ENCODE assay signal across 8 cellular contexts in the genomic region with DNA sequence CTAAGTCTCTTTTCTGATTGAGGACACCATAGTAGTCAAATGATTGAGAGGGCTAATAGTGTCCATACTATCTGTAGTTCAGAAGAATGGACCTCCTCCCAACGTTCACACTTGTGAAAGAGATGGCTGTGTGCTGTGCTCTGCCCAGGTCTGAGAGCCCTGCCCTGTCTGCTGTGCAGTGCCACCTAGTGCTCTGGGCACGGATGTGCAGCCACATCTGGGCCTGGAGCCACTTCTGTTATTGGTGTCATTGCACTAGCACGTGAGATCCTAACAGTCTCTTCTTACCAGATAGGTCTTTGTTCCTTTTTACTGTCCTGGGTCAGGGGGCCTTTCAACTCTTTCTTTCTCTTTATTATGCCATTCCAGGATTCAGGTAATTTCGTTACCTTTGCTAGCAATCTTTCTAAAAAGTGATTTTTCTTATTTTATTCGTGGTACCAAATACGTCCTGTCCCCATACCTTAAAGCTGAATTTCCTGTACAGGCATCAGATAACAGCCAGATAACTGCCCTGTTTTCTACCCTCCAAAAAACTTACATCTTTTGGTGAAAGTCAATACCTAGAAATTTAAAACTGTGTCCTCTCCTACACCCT. TPM values are rescaled to one million over a fixed set of nuclear protein-coding genes. Genes with fewer than 3 reads are reported as not detected.
A peak's percentile ranks its signal among the peaks of the same experiment; 100 is the strongest.
DNase-seq lines count a peak whose midpoint lies in the region; ATAC-seq and TF ChIP-seq lines count a peak whose summit lies in the region.

No MANE protein-coding gene starts in this region.

- no peak overlapping the region for H3K4me2 ChIP-seq in OCI-LY1 (ENCODE audit: low read length)

- peaks cover 14% of the 10 kb centered on the region for H3K4me1 Mint-ChIP-seq in CD14-positive monocyte
- H3K4me1 Mint-ChIP-seq in naive thymus-derived CD8-positive, alpha-beta T cell: peaks cover 0 to 7% (median 4%) of the 10 kb centered on the region in 4 donors

- POLR2A ChIA-PET in naive thymus-derived CD8-positive, alpha-beta T cell (lab: Charles Lee): interaction anchor here (0.6 to 1.7 kb wide), 2 partner anchors 78 to 241 kb away, joined by 3 to 4 read pairs; a partner anchor contains a TSS

- DNase-seq in CD14-positive monocyte (ENCODE audit: low spot score): peak; percentile 85
- DNase-seq in HuH-7.5 (ENCODE audit: low spot score): peak; percentile 89
- peak; percentile 77 for DNase-seq in activated CD8-positive, alpha-beta memory T cell treated with anti-CD3 and anti-CD28 coated beads, Interleukin-2, amount 50 U/mL, for 4 hours
- peak; percentile 82 to 87 for DNase-seq in erythroblast (lab: John Stamatoyannopoulos, UW)
- peak; percentile 59 to 87 (median 73) for DNase-seq in naive thymus-derived CD8-positive, alpha-beta T cell
- DNase-seq in stimulated activated CD8-positive, alpha-beta memory T cell treated with anti-CD3 and anti-CD28 coated beads, Interleukin-7, amount 100 ng/mL, for 48 hours (ENCODE audit: extremely low read depth in 1 of 2, low read depth in 1 of 2): peak; percentile 54 to 67

- H3K36me3 ChIP-seq in OCI-LY1 (ENCODE audit: insufficient read depth, low read length): peaks cover 81% of the 10 kb centered on the region

- H3K9me3 ChIP-seq in OCI-LY1 (ENCODE audit: low read length): no peaks in the 10 kb centered on the region

- H3F3A ChIP-seq in OCI-LY1 (ENCODE audit: insufficient read depth, low read length): no peaks in the 10 kb centered on the region

- H2AFZ ChIP-seq in OCI-LY1 (ENCODE audit: low read length): no peak overlapping the region

- ATAC-seq in GM19468 (IDR thresholded peaks at IDR 0.05; ENCODE audit: extremely low read depth, unreplicated experiment): peak; percentile 74
- peak; percentile 100 for ATAC-seq in naive thymus-derived CD8-positive, alpha-beta T cell

- H3K9me2 ChIP-seq in OCI-LY1 (ENCODE audit: low read depth, low read length): no peaks in the 10 kb centered on the region

- H3K4me3 ChIP-seq in OCI-LY1 (ENCODE audit: low read depth, low read length, poor library complexity, severe bottlenecking): no peak overlapping the region

- H3K9me3 Mint-ChIP-seq in CD14-positive monocyte: no peaks in the 10 kb centered on the region
- no peaks in the 10 kb centered on the region for H3K9me3 Mint-ChIP-seq in naive thymus-derived CD8-positive, alpha-beta T cell

- H3K27ac Mint-ChIP-seq in CD14-positive monocyte: peak overlapping the region in 3 of 7 donors; percentile 12 to 65 (median 61)
- H3K27ac Mint-ChIP-seq in naive thymus-derived CD8-positive, alpha-beta T cell: peak overlapping the region in 7 of 10 donors; percentile 0 to 71 (median 12)

- no peaks in the 10 kb centered on the region for H4K20me1 ChIP-seq in OCI-LY1 (ENCODE audit: insufficient read depth, low read length)

- intact Hi-C loops in CD14-positive monocyte (cut with micrococcal nuclease): loop anchor here (5.0 to 10.0 kb wide), 2 partner anchors 72 to 235 kb away; a partner anchor contains a TSS

- H3K4me3 Mint-ChIP-seq in CD14-positive monocyte: no peak overlapping the region
- H3K4me3 Mint-ChIP-seq in naive thymus-derived CD8-positive, alpha-beta T cell: no peak overlapping the region

- H3K4me1 ChIP-seq in OCI-LY1 (ENCODE audit: insufficient read depth, low read length, severe bottlenecking): no peaks in the 10 kb centered on the region

- no peak overlapping the region for H3K27ac ChIP-seq in OCI-LY1 (ENCODE audit: low read depth, low read length, poor library complexity, severe bottlenecking)

- H3K36me3 Mint-ChIP-seq in CD14-positive monocyte: peaks cover 75 to 97% of the 10 kb centered on the region in 2 donors
- peaks cover 9 to 93% (median 24%) of the 10 kb centered on the region in 3 donors for H3K36me3 Mint-ChIP-seq in naive thymus-derived CD8-positive, alpha-beta T cell

- H3K9ac ChIP-seq in OCI-LY1 (ENCODE audit: low read length): no peak overlapping the region

- TF ChIP-seq CTCF in CD14-positive monocyte (IDR thresholded peaks at IDR 0.05) (peak; percentile 85), OCI-LY1 (IDR thresholded peaks at IDR 0.05; ENCODE audit: low read length) (peak; percentile 95)

- no peaks in the 10 kb centered on the region for H3K27me3 Mint-ChIP-seq in CD14-positive monocyte (ENCODE audit: low read depth in 3 of 3)
- no peaks in the 10 kb centered on the region for H3K27me3 Mint-ChIP-seq in naive thymus-derived CD8-positive, alpha-beta T cell

- no peaks in the 10 kb centered on the region for H3K79me2 ChIP-seq in OCI-LY1 (ENCODE audit: insufficient read depth, low read length)

- TF ChIP-seq POLR2A in erythroblast (IDR thresholded peaks at IDR 0.05; ENCODE audit: low read length): no peak

- H3K27me3 ChIP-seq in OCI-LY1 (ENCODE audit: insufficient read depth, low read length): no peaks in the 10 kb centered on the region

RNA-seq across cellular contexts. Expression of a gene that starts 21.7 kb away (rescaled TPM):
- polyA plus RNA-seq in CD14-positive monocyte: 10 to 100 TPM in 1 of 2 donors, 1 to 10 TPM in 1; 9.2 to 15.9 TPM
- 10 to 100 TPM; 58.2 to 60.6 TPM for total RNA-seq in naive thymus-derived CD8-positive, alpha-beta T cell
- polyA plus RNA-seq in naive thymus-derived CD8-positive, alpha-beta T cell: 10 to 100 TPM in 2 of 3 donors, 1 to 10 TPM in 1; 10.0 to 13.8 (median 10.8) TPM

RNA-seq across cellular contexts. Expression of a gene that starts 25.7 kb away (rescaled TPM):
- polyA plus RNA-seq in CD14-positive monocyte: 100 to 1,000 TPM in 1 of 2 donors, 10 to 100 TPM in 1; 84.5 to 118 TPM
- total RNA-seq in naive thymus-derived CD8-positive, alpha-beta T cell: 10 to 100 TPM; 15.3 to 18.5 TPM
- polyA plus RNA-seq in naive thymus-derived CD8-positive, alpha-beta T cell: 10 to 100 TPM in 2 of 3 donors, 1 to 10 TPM in 1; 8.4 to 15.6 (median 10.0) TPM

Comparison
In these comparisons a context has a peak if more than half of its experiments do, and no peak if none do; other contexts are left out.
1. RNA of a gene that starts 25.7 kb away (polyA plus RNA-seq): 84.5 to 118 TPM in CD14-positive monocyte; 8.4 to 15.6 TPM in naive thymus-derived CD8-positive, alpha-beta T cell; every median in the first group is over 4 times any median in the second.
2. Peak in every context shown above with its lines, with median percentiles within 50 percentile points of each other: DNase-seq.